ENCODE assay signal across 8 cellular contexts in genomic region chr7:39948375-39948774, GRCh38.
A peak's percentile ranks its signal among the peaks of the same experiment; 100 is the strongest.
DNase-seq lines count a peak whose midpoint lies in the region; ATAC-seq and TF ChIP-seq lines count a peak whose summit lies in the region.

No MANE protein-coding gene starts in this region.

- peak overlapping the region; percentile 77 for H3K4me2 ChIP-seq in DOHH2 (ENCODE audit: low read length)
- H3K4me2 ChIP-seq in OCI-LY3 (ENCODE audit: low read length), result peak overlapping the region; percentile 96

- peak; percentile 23 for TF ChIP-seq CTCF in DOHH2 (IDR thresholded peaks at IDR 0.05; ENCODE audit: low read depth, low read length, poor library complexity, severe bottlenecking)
- TF ChIP-seq CTCF in OCI-LY3 (IDR thresholded peaks at IDR 0.05; ENCODE audit: low read depth, low read length), result no peak

- peaks cover 19% of the 10 kb centered on the region for H3K4me1 ChIP-seq in DOHH2 (ENCODE audit: control insufficient read depth, low read length)
- H3K4me1 ChIP-seq in OCI-LY3 (ENCODE audit: low read length), result peaks cover 8% of the 10 kb centered on the region; the same call in 1 of the 2 replicates
- H3K4me1 ChIP-seq in muscle layer of colon (ENCODE audit: insufficient read depth, low read length), result peaks cover 9% of the 10 kb centered on the region

- peak; percentile 2 for DNase-seq in central memory CD4-positive, alpha-beta T cell
- DNase-seq in ecto neural progenitor cell (ENCODE audit: low spot score) (no peak), OCI-M2 (lab: John Stamatoyannopoulos, UW; ENCODE audit: unreplicated experiment) (no peak)

- H3F3A ChIP-seq in DOHH2 (ENCODE audit: control insufficient read depth, insufficient read depth), result peaks cover 12% of the 10 kb centered on the region

- peak overlapping the region; percentile 80 for H3K4me3 ChIP-seq in DOHH2 (ENCODE audit: low read length)
- peak overlapping the region; percentile 96 for H3K4me3 ChIP-seq in OCI-LY3 (ENCODE audit: low read length)
- peak overlapping the region in 1 of 2 donors; percentile 95 for H3K4me3 ChIP-seq in muscle layer of colon (ENCODE audit: low read depth in 1 of 2, low read length in 2 of 2)

- H3K36me3 ChIP-seq in DOHH2 (ENCODE audit: control insufficient read depth, low read length) (peaks cover 32% of the 10 kb centered on the region), OCI-LY3 (replicated peaks; ENCODE audit: low read depth, low read length) (peaks cover 8% of the 10 kb centered on the region), muscle layer of colon (ENCODE audit: insufficient read depth, low read length) (no peaks in the 10 kb centered on the region)

- peak overlapping the region; percentile 97 for H3K27ac ChIP-seq in DOHH2 (ENCODE audit: low read depth, low read length)
- peak overlapping the region; percentile 99 for H3K27ac ChIP-seq in OCI-LY3 (ENCODE audit: low read length)
- H3K27ac ChIP-seq in muscle layer of colon (ENCODE audit: low read depth, low read length), result peak overlapping the region; percentile 86

- H3K9ac ChIP-seq in OCI-LY3 (ENCODE audit: low read length) (peak overlapping the region; percentile 98), muscle layer of colon (ENCODE audit: low read length) (peak overlapping the region; percentile 62)

- no peak overlapping the region for H2AFZ ChIP-seq in OCI-LY3 (ENCODE audit: low read depth, low read length)

- H4K20me1 ChIP-seq in DOHH2 (ENCODE audit: control insufficient read depth, insufficient read depth, low read depth, low read length) (peaks cover 12% of the 10 kb centered on the region), OCI-LY3 (ENCODE audit: insufficient read depth, low read length) (peaks cover 17% of the 10 kb centered on the region)

- no peaks in the 10 kb centered on the region for H3K27me3 ChIP-seq in DOHH2 (ENCODE audit: control insufficient read depth, low read length)
- H3K27me3 ChIP-seq in OCI-LY3 (ENCODE audit: low read depth, low read length), result no peaks in the 10 kb centered on the region
- H3K27me3 ChIP-seq in muscle layer of colon (ENCODE audit: control insufficient read depth in 1 of 2, insufficient read depth in 2 of 2, low read length in 2 of 2), result no peaks in the 10 kb centered on the region

- H3K9me3 ChIP-seq in DOHH2 (ENCODE audit: control insufficient read depth, insufficient read depth, low read length) (no peaks in the 10 kb centered on the region), OCI-LY3 (ENCODE audit: insufficient read depth, low read length) (no peaks in the 10 kb centered on the region), muscle layer of colon (ENCODE audit: low read length) (no peaks in the 10 kb centered on the region)

- peaks cover 45% of the 10 kb centered on the region for H3K79me2 ChIP-seq in DOHH2 (ENCODE audit: control insufficient read depth, low read length)
- H3K79me2 ChIP-seq in OCI-LY3 (ENCODE audit: low read length), result peaks cover 39% of the 10 kb centered on the region

- ATAC-seq in GM21390 (IDR thresholded peaks at IDR 0.05; ENCODE audit: unreplicated experiment) (no peak), HG03139 (IDR thresholded peaks at IDR 0.05; ENCODE audit: unreplicated experiment) (no peak)

- H3K9me2 ChIP-seq in DOHH2 (replicated peaks; ENCODE audit: control insufficient read depth, low read length), result no peaks in the 10 kb centered on the region
